In genomic region chr18:62017618-62018017, GRCh38 we compare ENCODE assay signal across 18 cellular contexts.
DNase-seq lines count a peak whose midpoint lies in the region; ATAC-seq, FAIRE-seq and TF ChIP-seq lines count a peak whose summit lies in the region.
"Had no signal": no experiment of that assay in that cellular context is flagged by ENCODE, and none has a peak within 500 bp of the region (broad histone marks: within the 10 kb centered on the region; RNA-seq: fewer than 3 reads in every experiment).

No MANE protein-coding gene starts in this region.

- intact Hi-C loops in spleen (cut with DNase I; ENCODE audit: low total_unique reads): no loop called here
- intact Hi-C loops in mucosa of descending colon (cut with DNase I, micrococcal nuclease): no loop called here

- peak; percentile 26 for DNase-seq in OCI-M1 (lab: John Stamatoyannopoulos, UW)
- no peak for DNase-seq in bronchial epithelial cell (ENCODE audit: low read depth)
- no peak for DNase-seq in keratinocyte (ENCODE audit: low read depth, low spot score)
- no peak for DNase-seq in spleen
- DNase-seq in mucosa of descending colon: no peak
- no peak for DNase-seq in SKM-1 (lab: John Stamatoyannopoulos, UW; ENCODE audit: unreplicated experiment)
- no peak for DNase-seq in foreskin keratinocyte
- DNase-seq: activated CD4-positive, alpha-beta T cell treated with anti-CD3 and anti-CD28 coated beads for 4 hours; cerebellar nuclear complex; DMS153; NCI-H345; nucleus accumbens; stimulated activated CD4-positive, alpha-beta T cell treated with anti-CD3 and anti-CD28 coated beads, Interleukin-12 subunit alpha, Interleukin-12 subunit beta, amount 100 ng/mL, for 4 hours had no signal

- 63 to 74% (median 70%) methylated on average over 6 of the region's 6 CpGs for WGBS in spleen, 5 donors

- H3K4me2 ChIP-seq in keratinocyte (ENCODE audit: control insufficient read depth, extremely low read depth, insufficient read depth, low read depth, low read length): no peak overlapping the region
- H3K4me2 ChIP-seq: BLaER1 treated with 17β-estradiol and CSF1 and Interleukin-3, amounts not matched to agents 10 nM and 100 nM had no signal

- H3K4me3 ChIP-seq in bronchial epithelial cell (ENCODE audit: low read depth, low read length) (no peak overlapping the region), keratinocyte (ENCODE audit: control insufficient read depth in 2 of 3, extremely low read depth in 1 of 3, insufficient read depth in 2 of 3, low read depth in 1 of 3, low read length in 3 of 3) (no peak overlapping the region), spleen (no peak overlapping the region), mucosa of descending colon (no peak overlapping the region)
- H3K4me3 ChIP-seq: BLaER1 treated with 17β-estradiol and CSF1 and Interleukin-3, amounts not matched to agents 10 nM and 100 nM had no signal

- H3K27ac ChIP-seq in keratinocyte (ENCODE audit: control insufficient read depth, insufficient read depth, low read length): no peak overlapping the region
- peak overlapping the region in 5 of 8 donors; percentile 8 to 63 (median 43) for H3K27ac ChIP-seq in spleen
- no peak overlapping the region for H3K27ac ChIP-seq in foreskin keratinocyte
- H3K27ac ChIP-seq: BLaER1 treated with 17β-estradiol and CSF1 and Interleukin-3, amounts not matched to agents 10 nM and 100 nM had no signal

- H3K79me2 ChIP-seq in keratinocyte (ENCODE audit: control insufficient read depth, insufficient read depth, low read length): no peaks in the 10 kb centered on the region

- no peaks in the 10 kb centered on the region for H3K36me3 ChIP-seq in bronchial epithelial cell (ENCODE audit: control insufficient read depth, insufficient read depth, low read length)
- no peaks in the 10 kb centered on the region for H3K36me3 ChIP-seq in keratinocyte (ENCODE audit: control insufficient read depth in 2 of 2, extremely low read depth in 1 of 2, insufficient read depth in 2 of 2, low read length in 2 of 2)
- no peaks in the 10 kb centered on the region for H3K36me3 ChIP-seq in spleen
- no peaks in the 10 kb centered on the region for H3K36me3 ChIP-seq in mucosa of descending colon (ENCODE audit: low read depth)
- H3K36me3 ChIP-seq: BLaER1 treated with 17β-estradiol and CSF1 and Interleukin-3, amounts not matched to agents 10 nM and 100 nM had no signal

- dilution Hi-C loops in keratinocyte (cut with MboI; ENCODE audit: extremely low pct_ligation_motif_present, low sequenced_read_pairs): no loop called here

- ATAC-seq in mucosa of descending colon (no peak), HG03095 (IDR thresholded peaks at IDR 0.05; ENCODE audit: unreplicated experiment) (no peak), foreskin keratinocyte (no peak)
- ATAC-seq: activated naive CD4-positive, alpha-beta T cell treated with anti-CD3 and anti-CD28 coated beads, Interleukin-2, amount 50 U/mL, for 72 hours had no signal

- peak; percentile 36 for FAIRE-seq in bronchial epithelial cell (lab: Jason Lieb, UNC)
- no peak for FAIRE-seq in keratinocyte (lab: Jason Lieb, UNC)
- FAIRE-seq: endothelial cell of umbilical vein, H54 had no signal

- peak overlapping the region; percentile 2 for H2AFZ ChIP-seq in keratinocyte (ENCODE audit: control insufficient read depth, low read length)

- H3K9me3 ChIP-seq in keratinocyte (ENCODE audit: control insufficient read depth, low read depth, low read length) (no peaks in the 10 kb centered on the region), spleen (no peaks in the 10 kb centered on the region), mucosa of descending colon (no peaks in the 10 kb centered on the region)
- H3K9me3 ChIP-seq: BLaER1 treated with 17β-estradiol and CSF1 and Interleukin-3, amounts not matched to agents 10 nM and 100 nM had no signal

- no peak for TF ChIP-seq POLR2A in spleen (IDR thresholded peaks at IDR 0.05)

- H3K4me1 ChIP-seq in keratinocyte (ENCODE audit: control insufficient read depth, extremely low read depth, insufficient read depth, low read length): no peaks in the 10 kb centered on the region
- H3K4me1 ChIP-seq in spleen: no peaks in the 10 kb centered on the region
- H3K4me1 ChIP-seq in mucosa of descending colon (ENCODE audit: low read depth): no peaks in the 10 kb centered on the region
- no peaks in the 10 kb centered on the region for H3K4me1 ChIP-seq in foreskin keratinocyte
- H3K4me1 ChIP-seq: BLaER1 treated with 17β-estradiol and CSF1 and Interleukin-3, amounts not matched to agents 10 nM and 100 nM had no signal

- no peaks in the 10 kb centered on the region for H3K9me1 ChIP-seq in keratinocyte (ENCODE audit: control insufficient read depth, extremely low read depth, insufficient read depth, low read length)

- H3K9ac ChIP-seq in keratinocyte (ENCODE audit: control insufficient read depth, extremely low read depth, insufficient read depth, low read length): no peak overlapping the region
- H3K9ac ChIP-seq: BLaER1 treated with 17β-estradiol and CSF1 and Interleukin-3, amounts not matched to agents 10 nM and 100 nM had no signal

- H3K27me3 ChIP-seq in bronchial epithelial cell (ENCODE audit: control insufficient read depth, insufficient read depth, low read length): no peaks in the 10 kb centered on the region
- no peaks in the 10 kb centered on the region for H3K27me3 ChIP-seq in keratinocyte (ENCODE audit: control insufficient read depth, extremely low read depth, insufficient read depth, low read length)
- no peaks in the 10 kb centered on the region for H3K27me3 ChIP-seq in spleen (replicated peaks in 1 of 7)
- H3K27me3 ChIP-seq in foreskin keratinocyte: no peaks in the 10 kb centered on the region

- no peak for TF ChIP-seq CTCF in bronchial epithelial cell (IDR thresholded peaks at IDR 0.05; ENCODE audit: insufficient read depth, low read length, severe bottlenecking)
- TF ChIP-seq CTCF in keratinocyte (optimal IDR thresholded peaks at IDR 0.05 in 1 of 3, IDR thresholded peaks at IDR 0.05 in 1 of 3, conservative IDR thresholded peaks at IDR 0.05 in 1 of 3; ENCODE audit: extremely low read depth in 1 of 3, insufficient read depth in 2 of 3, low read length in 3 of 3): no peak
- no peak for TF ChIP-seq CTCF in spleen (IDR thresholded peaks at IDR 0.05 in 8 of 11, conservative IDR thresholded peaks at IDR 0.05 in 3 of 11)
- no peak for TF ChIP-seq CTCF in mucosa of descending colon (IDR thresholded peaks at IDR 0.05)
- no peak for TF ChIP-seq CTCF in foreskin keratinocyte (conservative IDR thresholded peaks at IDR 0.05)

- H4K20me1 ChIP-seq in keratinocyte (ENCODE audit: control insufficient read depth, extremely low read depth, insufficient read depth, low read length): no peaks in the 10 kb centered on the region
- H4K20me1 ChIP-seq: BLaER1 treated with 17β-estradiol and CSF1 and Interleukin-3, amounts not matched to agents 10 nM and 100 nM had no signal

Comparison
In these comparisons a context has a peak if more than half of its experiments do, and no peak if none do; other contexts are left out.
1. H3K27ac ChIP-seq: peak in spleen (5 of 8); none in keratinocyte (single experiment) and foreskin keratinocyte (single experiment).